13 cellular contexts compared by ENCODE assay signal in genomic region chr11:87213444-87213843, GRCh38.
DNase-seq lines count a peak whose midpoint lies in the region; ATAC-seq, FAIRE-seq and TF ChIP-seq lines count a peak whose summit lies in the region.
"Had no signal": no experiment of that assay in that cellular context is flagged by ENCODE, and none has a peak within 500 bp of the region (broad histone marks: within the 10 kb centered on the region; RNA-seq: fewer than 3 reads in every experiment).

No MANE protein-coding gene starts in this region.

- peak; percentile 41 for FAIRE-seq in GM12891 (lab: Jason Lieb, UNC)

- 85 to 93% (median 87%) methylated on average over 2 of the region's 2 CpGs for WGBS in ovary, 3 donors

- TF ChIP-seq POLR2A in GM12891 (IDR thresholded peaks at IDR 0.05; ENCODE audit: low read depth, low read length) (no peak), ovary (IDR thresholded peaks at IDR 0.05) (no peak)

- H3K36me3 Mint-ChIP-seq in activated naive CD4-positive, alpha-beta T cell treated with anti-CD3 and anti-CD28 coated beads for 36 hours (ENCODE audit: low read depth) = peaks cover 1% of the 10 kb centered on the region

- H3K9me3 Mint-ChIP-seq in activated naive CD4-positive, alpha-beta T cell treated with anti-CD3 and anti-CD28 coated beads for 36 hours = peaks cover 8% of the 10 kb centered on the region

- H3K27ac ChIP-seq in ovary = no peak overlapping the region
- H3K27ac ChIP-seq: hepatocyte had no signal

- TF ChIP-seq EP300 in ovary (IDR thresholded peaks at IDR 0.05) = no peak

- CTCF ChIA-PET in activated naive CD4-positive, alpha-beta T cell treated with anti-CD3 and anti-CD28 coated beads for 36 hours (lab: Charles Lee) = no interaction called here

- peaks cover 8% of the 10 kb centered on the region for H3K4me1 Mint-ChIP-seq in activated naive CD4-positive, alpha-beta T cell treated with anti-CD3 and anti-CD28 coated beads for 36 hours (ENCODE audit: low read depth)

- ATAC-seq in GM19035 (IDR thresholded peaks at IDR 0.05; ENCODE audit: unreplicated experiment) (peak; percentile 71), HG02610 (IDR thresholded peaks at IDR 0.05; ENCODE audit: unreplicated experiment) (peak; percentile 88), HG03432 (IDR thresholded peaks at IDR 0.05; ENCODE audit: unreplicated experiment) (peak; percentile 80)

- intact Hi-C loops in activated naive CD4-positive, alpha-beta T cell treated with anti-CD3 and anti-CD28 coated beads for 36 hours (cut with micrococcal nuclease) = loop anchor here (1.0 kb wide), 1 partner anchor 132 kb away; no protein-coding TSS in a partner anchor
- intact Hi-C loops in ovary (cut with DNase I) = loop anchor here in 1 of 4 donors (10.0 kb wide), 1 partner anchor 301 kb away; no protein-coding TSS in a partner anchor

- H3K36me3 ChIP-seq in ovary = no peaks in the 10 kb centered on the region

- H3K4me1 ChIP-seq in ovary (ENCODE audit: insufficient read depth) = no peaks in the 10 kb centered on the region

- no peaks in the 10 kb centered on the region for H3K9me3 ChIP-seq in ovary

- TF ChIP-seq CTCF in ovary (IDR thresholded peaks at IDR 0.05) = no peak

- DNase-seq in GM12891 (ENCODE audit: insufficient read length, low spot score) (no peak), Ammon's horn (ENCODE audit: low spot score) (no peak), HK-2 (ENCODE audit: unreplicated experiment) (no peak), ovary (no peak)
- DNase-seq in activated naive CD4-positive, alpha-beta T cell treated with anti-CD3 and anti-CD28 coated beads for 36 hours = no peak
- DNase-seq: activated CD4-positive, alpha-beta T cell treated with anti-CD3 and anti-CD28 coated beads, Interleukin-2, amount 50 U/mL, for 1 hour; erythroblast; stimulated activated CD4-positive, alpha-beta T cell treated with anti-CD3 and anti-CD28 coated beads, Interleukin-15, amount 100 ng/mL, for 24 hours had no signal

- no peak overlapping the region for H3K4me3 Mint-ChIP-seq in activated naive CD4-positive, alpha-beta T cell treated with anti-CD3 and anti-CD28 coated beads for 36 hours
- H3K4me3 Mint-ChIP-seq: activated naive CD4-positive, alpha-beta T cell treated with anti-CD3 and anti-CD28 coated beads, Interleukin-2, amount 50 U/mL, for 24 hours had no signal

- H3K4me3 ChIP-seq in ovary = no peak overlapping the region
- H3K4me3 ChIP-seq: hepatocyte had no signal

- H3K27me3 ChIP-seq in ovary = no peaks in the 10 kb centered on the region
- H3K27me3 ChIP-seq: hepatocyte had no signal

- H3K27ac Mint-ChIP-seq in activated naive CD4-positive, alpha-beta T cell treated with anti-CD3 and anti-CD28 coated beads for 36 hours = no peak overlapping the region
- H3K27ac Mint-ChIP-seq: activated naive CD4-positive, alpha-beta T cell treated with anti-CD3 and anti-CD28 coated beads, Interleukin-2, amount 50 U/mL, for 24 hours had no signal

- H3K27me3 Mint-ChIP-seq in activated naive CD4-positive, alpha-beta T cell treated with anti-CD3 and anti-CD28 coated beads for 36 hours (ENCODE audit: low read depth) = no peaks in the 10 kb centered on the region
- H3K27me3 Mint-ChIP-seq: activated naive CD4-positive, alpha-beta T cell treated with anti-CD3 and anti-CD28 coated beads, Interleukin-2, amount 50 U/mL, for 24 hours had no signal

TF ChIP-seq in GM12891, 5 proteins besides CTCF, POLR2A, EP300 and RAD21:
- TF ChIP-seq PAX5 (IDR thresholded peaks at IDR 0.05; ENCODE audit: insufficient read depth, low read length, severe bottlenecking) (no peak), TAF1 (IDR thresholded peaks at IDR 0.05; ENCODE audit: low read depth, low read length) (no peak), POU2F2 (IDR thresholded peaks at IDR 0.05; ENCODE audit: low read depth, low read length) (no peak), SPI1 (IDR thresholded peaks at IDR 0.05; ENCODE audit: low read depth, low read length) (no peak), POLR2AphosphoS5 (IDR thresholded peaks at IDR 0.05; ENCODE audit: low read depth, low read length) (no peak)
